Comparison of ENCODE assay signal across 24 cellular contexts in the genomic region with DNA sequence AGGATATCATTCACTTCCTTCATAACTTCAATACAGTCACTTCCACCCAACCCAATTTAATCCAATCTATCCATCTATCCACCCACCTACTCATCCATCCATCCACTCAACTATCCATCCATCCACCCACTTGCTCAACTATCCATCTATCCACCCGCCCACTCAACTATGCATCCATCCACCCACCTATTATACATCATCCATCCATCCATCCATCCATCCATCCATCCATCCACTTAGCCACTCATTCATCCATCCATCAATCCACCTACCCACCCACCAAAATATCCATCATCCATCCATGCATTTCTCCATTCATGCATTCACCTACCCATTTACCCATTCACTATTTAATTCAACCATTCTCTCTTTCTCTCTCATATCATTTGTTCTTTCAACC.
"Had no signal": no experiment of that assay in that cellular context is flagged by ENCODE, and none has a peak within 500 bp of the region (broad histone marks: within the 10 kb centered on the region; RNA-seq: fewer than 3 reads in every experiment).

No MANE protein-coding gene starts in this region.

- H3K27ac ChIP-seq: coronary artery, dorsolateral prefrontal cortex, esophagus muscularis mucosa, foreskin keratinocyte, gastroesophageal sphincter, heart right ventricle, left lung, lower lobe of right lung had no signal

- H3K9me3 ChIP-seq: left lung, lower lobe of right lung, mucosa of descending colon had no signal

- H3K27ac Mint-ChIP-seq: mesothelial cell of epicardium had no signal

- H3K4me3 Mint-ChIP-seq: mesothelial cell of epicardium had no signal

- H3K4me1 ChIP-seq: esophagus muscularis mucosa, foreskin keratinocyte, gastroesophageal sphincter, heart right ventricle, left lung, lower lobe of right lung had no signal

- H3K27me3 ChIP-seq: dorsolateral prefrontal cortex, esophagus muscularis mucosa, foreskin keratinocyte, gastroesophageal sphincter, left lung had no signal

- ATAC-seq: foreskin keratinocyte, gastroesophageal sphincter, heart right ventricle, left cardiac atrium, left lung, left ventricle myocardium superior, lower lobe of right lung, mucosa of descending colon had no signal

- FAIRE-seq: colon, endothelial cell of umbilical vein, frontal cortex, islet of Langerhans, keratinocyte had no signal

- DNase-seq: dermis blood vessel endothelial cell; effector CD4-positive, alpha-beta T cell; effector memory CD4-positive, alpha-beta T cell; foreskin keratinocyte; glutamatergic neuron; head of caudate nucleus; heart right ventricle; hippocampal formation; left cardiac atrium; left lung; left ventricle myocardium superior; lower lobe of right lung; mesenchymal stem cell; mucosa of descending colon had no signal

- H3K36me3 Mint-ChIP-seq: mesothelial cell of epicardium had no signal

- H3K36me3 ChIP-seq: esophagus muscularis mucosa, gastroesophageal sphincter, heart right ventricle, left lung, lower lobe of right lung had no signal

- H3K4me3 ChIP-seq: coronary artery, dorsolateral prefrontal cortex, esophagus muscularis mucosa, gastroesophageal sphincter, heart right ventricle, left lung, lower lobe of right lung, mucosa of descending colon had no signal

- H3K4me1 Mint-ChIP-seq: mesothelial cell of epicardium had no signal
